ENCODE assay signal across 1 cellular context in genomic region chr15:23713874-23714656, GRCh38.
TF ChIP-seq lines count a peak whose summit lies in the region.

No MANE protein-coding gene starts in this region.

TF ChIP-seq in H1, 55 proteins besides CTCF, POLR2A, EP300 and RAD21:
- TF ChIP-seq YY1 (IDR thresholded peaks at IDR 0.05; ENCODE audit: low read depth, low read length): 0 out of 2 replicates have a peak, but pooled peaks have one; percentile 29
TF ChIP-seq in H1: peak in this region for 1; not testable (repeated sequence) for 54.
